9 cellular contexts compared by ENCODE assay signal in the genomic region with DNA sequence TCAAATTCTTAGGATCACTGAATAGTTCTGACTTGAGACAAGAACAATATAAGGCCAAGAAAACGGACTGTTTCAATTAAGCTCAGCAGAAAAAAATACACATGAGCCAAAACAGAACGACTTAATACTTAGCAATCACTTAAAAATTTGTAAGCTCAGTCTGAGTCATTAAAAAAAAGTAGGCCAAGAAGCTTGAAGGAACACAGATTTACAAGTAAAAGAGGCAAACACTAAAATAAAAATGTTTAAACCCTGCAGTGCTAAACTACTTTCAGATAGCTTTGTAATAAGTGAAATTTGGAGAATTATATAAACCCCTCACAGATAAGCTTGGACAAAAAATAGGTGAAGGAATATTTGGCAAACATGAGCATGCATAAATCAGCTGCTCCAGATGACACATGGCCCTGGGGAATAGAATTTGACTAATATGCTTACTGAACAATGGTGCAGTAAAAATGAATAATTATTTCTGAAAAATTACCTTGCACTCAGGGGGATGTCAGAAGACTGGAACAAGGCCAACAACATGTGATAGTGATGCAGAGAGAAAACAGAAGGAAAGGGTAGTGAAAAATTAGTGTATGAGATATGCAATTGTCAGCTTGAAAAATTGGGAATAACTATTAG. TPM values are rescaled to one million over a fixed set of nuclear protein-coding genes. Genes with fewer than 3 reads are reported as not detected.
DNase-seq lines count a peak whose midpoint lies in the region; ATAC-seq and TF ChIP-seq lines count a peak whose summit lies in the region.
"Had no signal": no experiment of that assay in that cellular context is flagged by ENCODE, and none has a peak within 500 bp of the region (broad histone marks: within the 10 kb centered on the region; RNA-seq: fewer than 3 reads in every experiment).

No MANE protein-coding gene starts in this region.

- H3K36me3 ChIP-seq in BE2C = no peaks in the 10 kb centered on the region

- no peak for ATAC-seq in stimulated activated effector memory CD8-positive, alpha-beta T cell treated with anti-CD3 and anti-CD28 coated beads, Interleukin-12 subunit alpha, Interleukin-12 subunit beta, amount 100 ng/mL, for 72 hours

- TF ChIP-seq CTCF in BE2C (IDR thresholded peaks at IDR 0.05; ENCODE audit: low read depth, low read length) = no peak
- no peak for TF ChIP-seq CTCF in cardiac fibroblast (IDR thresholded peaks at IDR 0.05; ENCODE audit: low read depth, low read length)

- no peak overlapping the region for H3K27ac Mint-ChIP-seq in stimulated activated effector memory CD8-positive, alpha-beta T cell treated with anti-CD3 and anti-CD28 coated beads, Interleukin-12 subunit alpha, Interleukin-12 subunit beta, amount 100 ng/mL, for 72 hours

- H3K9me3 ChIP-seq in BE2C = no peaks in the 10 kb centered on the region

- H3K4me1 Mint-ChIP-seq in stimulated activated effector memory CD8-positive, alpha-beta T cell treated with anti-CD3 and anti-CD28 coated beads, Interleukin-12 subunit alpha, Interleukin-12 subunit beta, amount 100 ng/mL, for 72 hours = no peaks in the 10 kb centered on the region

- no peaks in the 10 kb centered on the region for H3K36me3 Mint-ChIP-seq in stimulated activated effector memory CD8-positive, alpha-beta T cell treated with anti-CD3 and anti-CD28 coated beads, Interleukin-12 subunit alpha, Interleukin-12 subunit beta, amount 100 ng/mL, for 72 hours

- DNase-seq in BE2C (peak; percentile 59), NCI-H1436 treated with DMSO at 0.1 percent for 48 hours (lab: John Stamatoyannopoulos, UW) (peak; percentile 8), cardiac fibroblast (ENCODE audit: low read depth in 2 of 2) (peak; percentile 92 to 98), myocyte (ENCODE audit: low read depth) (peak; percentile 51), NCI-H82 (lab: John Stamatoyannopoulos, UW) (no peak), substantia nigra (lab: John Stamatoyannopoulos, UW) (no peak), GOT3 (lab: John Stamatoyannopoulos, UW) (no peak)
- DNase-seq in stimulated activated effector memory CD8-positive, alpha-beta T cell treated with anti-CD3 and anti-CD28 coated beads, Interleukin-12 subunit alpha, Interleukin-12 subunit beta, amount 100 ng/mL, for 72 hours (ENCODE audit: low spot score in 2 of 2) = no peak
- DNase-seq: DND-41 had no signal

- no peak overlapping the region for H3K4me3 Mint-ChIP-seq in stimulated activated effector memory CD8-positive, alpha-beta T cell treated with anti-CD3 and anti-CD28 coated beads, Interleukin-12 subunit alpha, Interleukin-12 subunit beta, amount 100 ng/mL, for 72 hours

- H3K27ac ChIP-seq in substantia nigra (ENCODE audit: low read depth, low read length, poor library complexity, severe bottlenecking) = no peak overlapping the region

- no peak overlapping the region for H3K4me3 ChIP-seq in BE2C (ENCODE audit: low read depth, low read length)
- H3K4me3 ChIP-seq in cardiac fibroblast (replicated peaks in 1 of 2; ENCODE audit: low read depth in 2 of 2, low read length in 2 of 2) = no peak overlapping the region

- no peaks in the 10 kb centered on the region for H3K27me3 ChIP-seq in BE2C

- H3K9me3 Mint-ChIP-seq in stimulated activated effector memory CD8-positive, alpha-beta T cell treated with anti-CD3 and anti-CD28 coated beads, Interleukin-12 subunit alpha, Interleukin-12 subunit beta, amount 100 ng/mL, for 72 hours = no peaks in the 10 kb centered on the region

- H3K4me1 ChIP-seq in BE2C = peaks cover 7% of the 10 kb centered on the region

RNA-seq across cellular contexts. Expression of a gene that starts 49.6 kb away (rescaled TPM):
- 3.6 TPM for polyA plus RNA-seq in BE2C (2012; ENCODE audit: insufficient read depth, insufficient read length, low read depth)
- 20.4 and 35.3 TPM in 2 replicates for total RNA-seq in myocyte
- polyA plus RNA-seq in myocyte (2012) = 10.8 TPM

Comparison
In these comparisons a context has a peak if more than half of its experiments do, and no peak if none do; other contexts are left out.
1. DNase-seq: peak in BE2C (single experiment), NCI-H1436 treated with DMSO at 0.1 percent for 48 hours (single experiment), cardiac fibroblast (2 of 2) and myocyte (single experiment); none in NCI-H82 (single experiment), substantia nigra (0 of 49), GOT3 (single experiment) and stimulated activated effector memory CD8-positive, alpha-beta T cell treated with anti-CD3 and anti-CD28 coated beads, Interleukin-12 subunit alpha, Interleukin-12 subunit beta, amount 100 ng/mL, for 72 hours (0 of 2).